12 cellular contexts compared by ENCODE assay signal in the genomic region with DNA sequence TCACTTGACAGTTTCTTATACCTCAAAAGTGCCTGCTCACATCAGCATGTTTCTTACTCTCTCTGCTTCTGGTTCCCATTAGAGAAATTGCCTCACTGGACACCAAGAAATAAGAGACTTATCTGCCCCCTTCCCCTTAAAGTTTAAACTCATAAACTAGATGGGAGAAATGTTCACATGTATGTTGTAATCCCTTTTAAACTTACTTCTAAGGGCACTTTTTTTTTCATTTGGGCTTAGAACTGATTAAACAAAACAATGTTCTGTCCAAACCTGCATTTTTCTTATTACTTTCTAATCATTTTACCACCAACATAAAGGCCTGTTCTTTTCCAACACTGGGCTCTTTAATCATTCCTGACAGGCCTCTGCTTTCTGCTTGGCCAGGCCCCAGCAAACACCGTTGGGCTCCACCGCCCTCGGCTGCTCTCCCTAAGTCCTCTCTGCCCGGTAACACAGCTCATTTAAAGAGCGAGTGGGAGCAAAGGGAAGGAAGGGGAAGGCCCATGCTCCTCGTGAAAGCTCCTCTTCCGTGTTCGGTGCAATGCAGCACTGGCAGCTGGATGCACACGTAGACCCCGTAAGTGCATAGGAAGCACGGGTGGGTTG. TPM values are rescaled to one million over a fixed set of nuclear protein-coding genes. Genes with fewer than 3 reads are reported as not detected.
DNase-seq lines count a peak whose midpoint lies in the region; ATAC-seq and TF ChIP-seq lines count a peak whose summit lies in the region.
"Had no signal": no experiment of that assay in that cellular context is flagged by ENCODE, and none has a peak within 500 bp of the region (broad histone marks: within the 10 kb centered on the region; RNA-seq: fewer than 3 reads in every experiment).

No MANE protein-coding gene starts in this region.

- H3K27me3 Mint-ChIP-seq in chondrocyte (ENCODE audit: low read depth) = no peaks in the 10 kb centered on the region

- TF ChIP-seq POLR2A in uterus (IDR thresholded peaks at IDR 0.05) (no peak), Peyer's patch (IDR thresholded peaks at IDR 0.05) (no peak)

- H3K27ac Mint-ChIP-seq in chondrocyte (ENCODE audit: unreplicated experiment) = peak overlapping the region; percentile 88
- H3K27ac Mint-ChIP-seq: memory B cell had no signal

- H3K4me1 Mint-ChIP-seq in chondrocyte (ENCODE audit: low read depth) = peaks cover 77% of the 10 kb centered on the region
- H3K4me1 Mint-ChIP-seq: memory B cell had no signal

- H3K27ac ChIP-seq in uterus (peak overlapping the region; percentile 80 to 89), Peyer's patch (peak overlapping the region in 1 of 4 donors; percentile 71)

- intact Hi-C loops in uterus (cut with DNase I; ENCODE audit: low total_unique reads) = loop anchor here (10.0 kb wide), 1 partner anchor 48 kb away; no protein-coding TSS in a partner anchor

- no peak overlapping the region for H3K4me3 Mint-ChIP-seq in chondrocyte (ENCODE audit: unreplicated experiment)
- H3K4me3 Mint-ChIP-seq: memory B cell had no signal

- H3K9me3 Mint-ChIP-seq in chondrocyte (ENCODE audit: low read depth) = no peaks in the 10 kb centered on the region
- H3K9me3 Mint-ChIP-seq: memory B cell had no signal

- H3K9me3 ChIP-seq in uterus (no peaks in the 10 kb centered on the region), Peyer's patch (no peaks in the 10 kb centered on the region)

- no peaks in the 10 kb centered on the region for H3K36me3 Mint-ChIP-seq in chondrocyte (ENCODE audit: low read depth)
- H3K36me3 Mint-ChIP-seq: memory B cell had no signal

- H3K4me1 ChIP-seq in uterus = peaks cover 25 to 42% of the 10 kb centered on the region in 2 donors
- H3K4me1 ChIP-seq in Peyer's patch = peaks cover 0 to 37% (median 0%) of the 10 kb centered on the region in 4 donors

- H3K36me3 ChIP-seq in uterus (no peaks in the 10 kb centered on the region), Peyer's patch (no peaks in the 10 kb centered on the region)

- DNase-seq in NCI-H82 (lab: John Stamatoyannopoulos, UW) (peak; percentile 8), NCI-H82 treated with DMSO at 0.1 percent for 48 hours (lab: John Stamatoyannopoulos, UW; ENCODE audit: unreplicated experiment) (no peak), chondrocyte (ENCODE audit: low spot score) (no peak), kidney tubule cell (ENCODE audit: low spot score) (peak; percentile 79), uterus (peak; percentile 77 to 83), RPMI8226 (no peak), Peyer's patch (no peak)
- DNase-seq: C1 segment of cervical spinal cord; central memory CD4-positive, alpha-beta T cell; NCI-H146 had no signal

- no peak for TF ChIP-seq CTCF in chondrocyte (IDR thresholded peaks at IDR 0.05)
- no peak for TF ChIP-seq CTCF in uterus (IDR thresholded peaks at IDR 0.05)
- TF ChIP-seq CTCF in Peyer's patch (IDR thresholded peaks at IDR 0.05) = no peak

- H3K27me3 ChIP-seq in uterus (no peaks in the 10 kb centered on the region), Peyer's patch (no peaks in the 10 kb centered on the region)

- no peak for ATAC-seq in HG02970 (IDR thresholded peaks at IDR 0.05; ENCODE audit: low FRiP score, unreplicated experiment)

- no peak overlapping the region for H3K4me3 ChIP-seq in uterus
- no peak overlapping the region for H3K4me3 ChIP-seq in Peyer's patch

RNA-seq across cellular contexts. Expression of a gene that starts 53.4 kb away (rescaled TPM):
- total RNA-seq in chondrocyte (16.0 to 19.4 TPM (median 18.6 TPM) in 3 replicates), uterus (10 to 100 TPM; 35.6 to 67.6 (median 50.6) TPM), Peyer's patch (1 to 10 TPM in 3 of 4 donors, under 1 TPM in 1; 0.70 to 9.9 (median 4.1) TPM)

Comparison
In these comparisons a context has a peak if more than half of its experiments do, and no peak if none do; other contexts are left out.
1. DNase-seq: peak in NCI-H82 (single experiment), kidney tubule cell (single experiment) and uterus (2 of 2); none in NCI-H82 treated with DMSO at 0.1 percent for 48 hours (single experiment), chondrocyte (single experiment), RPMI8226 (single experiment) and Peyer's patch (0 of 3).